In the genomic region with DNA sequence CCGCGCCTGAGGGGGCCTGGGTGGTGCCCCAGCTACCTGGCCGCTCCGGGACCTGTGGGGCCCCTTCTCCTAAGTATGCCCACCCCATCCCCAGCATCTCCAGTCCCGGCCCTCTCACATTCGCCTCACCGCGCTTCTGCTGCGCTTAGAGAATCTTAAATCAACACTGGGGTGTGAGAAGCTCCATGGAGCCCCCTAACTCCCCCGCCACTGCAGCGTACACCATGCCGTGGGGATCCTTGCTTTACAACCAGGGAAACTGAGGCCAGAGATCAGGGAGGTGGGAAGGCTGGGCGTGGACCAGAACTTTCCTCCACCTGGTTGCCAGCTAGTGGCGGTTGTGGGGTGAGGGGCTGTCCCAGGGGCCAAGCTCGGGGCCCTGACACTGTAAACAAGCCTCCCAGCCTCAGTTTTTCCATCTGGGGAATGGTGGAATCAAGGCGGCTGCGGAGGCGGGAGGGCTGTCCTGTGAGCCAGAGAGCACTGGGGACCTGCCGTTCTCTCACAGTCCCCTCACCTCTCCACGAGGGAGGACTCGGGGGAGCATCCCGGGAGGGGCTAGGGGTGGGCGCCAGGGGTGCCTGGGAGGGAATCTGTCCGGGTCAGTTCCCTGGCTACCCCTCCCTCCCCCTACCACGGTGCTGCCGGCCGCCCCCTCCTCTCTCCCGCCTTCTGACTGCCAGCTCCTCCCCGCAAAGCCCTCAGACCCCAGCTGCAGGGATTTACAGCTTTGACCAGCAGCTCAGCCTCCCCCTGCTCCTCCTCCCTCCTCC, we compare ENCODE assay signal across 8 cellular contexts.
DNase-seq lines count a peak whose midpoint lies in the region; ATAC-seq and TF ChIP-seq lines count a peak whose summit lies in the region.

No MANE protein-coding gene starts in this region.

- H3K4me3 ChIP-seq in A673 (ENCODE audit: low read depth, low read length, poor library complexity, severe bottlenecking): peak overlapping the region; percentile 38

- H3K27me3 ChIP-seq in A673 (replicated peaks; ENCODE audit: insufficient read depth, low read depth, low read length, poor library complexity): no peaks in the 10 kb centered on the region

- peaks cover 15% of the 10 kb centered on the region for H3K36me3 Mint-ChIP-seq in central memory CD8-positive, alpha-beta T cell (ENCODE audit: insufficient read depth)
- H3K36me3 Mint-ChIP-seq in nephron (ENCODE audit: low read depth): no peaks in the 10 kb centered on the region

- DNase-seq in A673 (ENCODE audit: low spot score) (no peak), NCI-H69 (lab: John Stamatoyannopoulos, UW) (peak; percentile 90), SIG-M5 treated with dmso at 0.1 percent for 504 hours (lab: John Stamatoyannopoulos, UW; ENCODE audit: unreplicated experiment) (no peak), NCI-H226 (no peak)
- peak in 1 of 2 donors; percentile 15 for DNase-seq in central memory CD8-positive, alpha-beta T cell (ENCODE audit: low spot score in 2 of 2)

- no peaks in the 10 kb centered on the region for H3K9me3 ChIP-seq in A673 (ENCODE audit: low read depth, low read length, poor library complexity, severe bottlenecking)

- peaks cover 42% of the 10 kb centered on the region for H3K4me1 ChIP-seq in A673 (ENCODE audit: insufficient read depth, low read length, poor library complexity, severe bottlenecking)

- POLR2A ChIA-PET in A673 (lab: Charles Lee; ENCODE audit: low non-redundant PET): no interaction called here

- H3K27ac Mint-ChIP-seq in central memory CD8-positive, alpha-beta T cell (ENCODE audit: low read depth): peak overlapping the region; percentile 95
- peak overlapping the region; percentile 87 to 100 (median 99) for H3K27ac Mint-ChIP-seq in nephron

- ATAC-seq in central memory CD8-positive, alpha-beta T cell (replicated peaks; ENCODE audit: extremely low read depth, poor library complexity, severe bottlenecking): no peak
- no peak for ATAC-seq in GM19395 (IDR thresholded peaks at IDR 0.05; ENCODE audit: unreplicated experiment)
- ATAC-seq in GM18502 (IDR thresholded peaks at IDR 0.05; ENCODE audit: poor library complexity, unreplicated experiment): no peak

- peak overlapping the region; percentile 81 for H3K4me3 Mint-ChIP-seq in central memory CD8-positive, alpha-beta T cell
- H3K4me3 Mint-ChIP-seq in nephron: peak overlapping the region in 1 of 3 experiments; percentile 73

- H3K27ac ChIP-seq in A673 (ENCODE audit: low read depth, low read length, poor library complexity, severe bottlenecking): peak overlapping the region; percentile 55

- intact Hi-C loops in A673 (cut with micrococcal nuclease; ENCODE audit: unreplicated experiment): no loop called here

- CTCF ChIA-PET in A673 (lab: Charles Lee): interaction anchor here (0.8 to 0.9 kb wide), 2 partner anchors 139 to 328 kb away, joined by 3 to 4 read pairs; no protein-coding TSS in a partner anchor

- no peaks in the 10 kb centered on the region for H3K36me3 ChIP-seq in A673 (ENCODE audit: insufficient read depth, low read length, poor library complexity, severe bottlenecking)

- no TSS peak for BruUV-seq in A673 (replicated peaks; lab: Mats Ljungman, UMichigan)

- no peaks in the 10 kb centered on the region for H3K9me3 Mint-ChIP-seq in central memory CD8-positive, alpha-beta T cell
- H3K9me3 Mint-ChIP-seq in nephron: no peaks in the 10 kb centered on the region

- no peaks in the 10 kb centered on the region for H3K27me3 Mint-ChIP-seq in central memory CD8-positive, alpha-beta T cell
- H3K27me3 Mint-ChIP-seq in nephron (ENCODE audit: low read depth): peaks cover 3% of the 10 kb centered on the region

- H3K4me1 Mint-ChIP-seq in central memory CD8-positive, alpha-beta T cell: peaks cover 36% of the 10 kb centered on the region
- H3K4me1 Mint-ChIP-seq in nephron: peaks cover 40% of the 10 kb centered on the region

- no peak for TF ChIP-seq CTCF in A673 (conservative IDR thresholded peaks at IDR 0.05; ENCODE audit: low read depth, low read length)
- TF ChIP-seq CTCF in nephron (IDR thresholded peaks at IDR 0.05; ENCODE audit: unreplicated experiment in 3 of 3): no peak
